30 cellular contexts compared by ENCODE assay signal in the genomic region with DNA sequence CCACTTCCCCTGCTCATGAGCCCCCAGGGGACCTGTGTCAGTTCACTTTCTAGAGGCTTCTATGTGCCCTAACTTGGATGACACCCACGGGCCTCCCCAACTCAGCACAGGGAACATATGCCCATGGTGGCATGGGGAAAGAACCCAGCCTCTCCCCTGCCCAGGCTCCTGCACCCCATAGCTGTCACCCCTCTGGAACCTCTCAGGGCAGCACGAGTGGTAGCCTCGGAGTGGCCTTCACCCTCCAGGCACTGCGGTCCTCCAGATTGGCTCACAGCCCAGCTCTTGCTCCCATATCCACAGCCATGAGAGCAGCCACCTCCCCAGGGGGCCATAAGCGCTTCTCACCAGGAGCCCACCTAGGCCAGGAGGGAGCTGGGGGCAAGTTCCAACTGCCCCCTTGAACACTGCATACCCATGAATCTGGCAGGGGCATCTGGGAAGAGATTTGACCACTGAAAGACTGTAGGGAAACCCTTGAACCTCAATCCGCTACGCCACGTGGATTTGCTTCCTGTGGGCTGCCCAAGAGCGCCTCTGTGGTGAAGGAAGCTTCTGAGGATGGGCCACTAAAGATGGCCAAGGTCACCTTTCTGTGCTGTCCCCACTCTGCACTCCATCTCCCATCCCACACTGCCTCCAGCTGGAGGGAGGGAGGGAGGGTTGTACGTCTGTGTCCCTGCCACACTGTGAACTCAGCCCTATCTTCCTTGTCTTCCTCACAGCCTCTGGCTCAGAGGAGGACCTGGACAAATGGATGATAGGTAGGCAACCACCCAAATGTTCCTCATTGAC. TPM values are rescaled to one million over a fixed set of nuclear protein-coding genes. Genes with fewer than 3 reads are reported as not detected.
DNase-seq lines count a peak whose midpoint lies in the region; ATAC-seq and TF ChIP-seq lines count a peak whose summit lies in the region.
"Had no signal": no experiment of that assay in that cellular context is flagged by ENCODE, and none has a peak within 500 bp of the region (broad histone marks: within the 10 kb centered on the region; RNA-seq: fewer than 3 reads in every experiment).

No MANE protein-coding gene starts in this region.

- H3K9me3 ChIP-seq in heart right ventricle: no peaks in the 10 kb centered on the region
- no peaks in the 10 kb centered on the region for H3K9me3 ChIP-seq in OCI-LY3 (ENCODE audit: insufficient read depth, low read length)
- no peaks in the 10 kb centered on the region for H3K9me3 ChIP-seq in aorta (ENCODE audit: control insufficient read depth, low read length)
- no peaks in the 10 kb centered on the region for H3K9me3 ChIP-seq in colonic mucosa
- H3K9me3 ChIP-seq: SJCRH30, upper lobe of left lung had no signal

- H3K27ac ChIP-seq in heart right ventricle (no peak overlapping the region), OCI-LY3 (ENCODE audit: low read length) (no peak overlapping the region), aorta (ENCODE audit: low read depth in 1 of 2, low read length in 2 of 2) (no peak overlapping the region), colonic mucosa (no peak overlapping the region)
- H3K27ac ChIP-seq: SJCRH30, upper lobe of left lung had no signal

- H3K4me1 Mint-ChIP-seq in glutamatergic neuron (ENCODE audit: low read depth, unreplicated experiment) (peaks cover 2% of the 10 kb centered on the region), immature natural killer cell (peaks cover 5 to 10% of the 10 kb centered on the region in 2 donors)
- H3K4me1 Mint-ChIP-seq: activated T-helper 17 cell treated with anti-CD3 and anti-CD28 coated beads, Interleukin-2, amount 50 U/mL, for 72 hours had no signal

- H3K4me3 Mint-ChIP-seq in glutamatergic neuron (ENCODE audit: unreplicated experiment): no peak overlapping the region
- H3K4me3 Mint-ChIP-seq in immature natural killer cell: no peak overlapping the region
- H3K4me3 Mint-ChIP-seq: activated T-helper 17 cell treated with anti-CD3 and anti-CD28 coated beads, Interleukin-2, amount 50 U/mL, for 72 hours; brain; CD4-positive, alpha-beta T cell; HFFc6; naive thymus-derived CD4-positive, alpha-beta T cell had no signal

- ATAC-seq in Right ventricle myocardium superior (ENCODE audit: poor library complexity) (no peak), heart right ventricle (no peak), aorta (ENCODE audit: low FRiP score) (no peak), GM19397 (IDR thresholded peaks at IDR 0.05; ENCODE audit: unreplicated experiment) (no peak)
- ATAC-seq: activated T-helper 17 cell treated with anti-CD3 and anti-CD28 coated beads, Interleukin-2, amount 50 U/mL, for 72 hours; GM12878; left colon; naive thymus-derived CD4-positive, alpha-beta T cell; right cardiac atrium had no signal

- H3K27me3 Mint-ChIP-seq in glutamatergic neuron (ENCODE audit: unreplicated experiment) (peaks cover 14% of the 10 kb centered on the region), immature natural killer cell (ENCODE audit: low read depth in 3 of 3) (peaks cover 1 to 6% (median 4%) of the 10 kb centered on the region in 3 donors)

- TF ChIP-seq CTCF in heart right ventricle (IDR thresholded peaks at IDR 0.05): no peak
- peak; percentile 9; the same call in 1 of the 2 replicates for TF ChIP-seq CTCF in OCI-LY3 (IDR thresholded peaks at IDR 0.05; ENCODE audit: low read depth, low read length)
- no peak for TF ChIP-seq CTCF in glutamatergic neuron (IDR thresholded peaks at IDR 0.05; ENCODE audit: partially characterized antibody, unreplicated experiment)
- TF ChIP-seq CTCF in colonic mucosa (IDR thresholded peaks at IDR 0.05): no peak

- peaks cover 0 to 4% (median 0%) of the 10 kb centered on the region in 9 donors for H3K36me3 ChIP-seq in heart right ventricle
- H3K36me3 ChIP-seq in OCI-LY3 (replicated peaks; ENCODE audit: low read depth, low read length): peaks cover 12% of the 10 kb centered on the region
- no peaks in the 10 kb centered on the region for H3K36me3 ChIP-seq in aorta (ENCODE audit: control insufficient read depth in 1 of 2, insufficient read depth in 2 of 2, low read length in 1 of 2)
- H3K36me3 ChIP-seq in colonic mucosa: no peaks in the 10 kb centered on the region
- H3K36me3 ChIP-seq: SJCRH30, upper lobe of left lung had no signal

- peaks cover 20% of the 10 kb centered on the region for H3K9me3 Mint-ChIP-seq in glutamatergic neuron (ENCODE audit: unreplicated experiment)
- H3K9me3 Mint-ChIP-seq in immature natural killer cell: no peaks in the 10 kb centered on the region
- H3K9me3 Mint-ChIP-seq: activated T-helper 17 cell treated with anti-CD3 and anti-CD28 coated beads, Interleukin-2, amount 50 U/mL, for 72 hours; CD4-positive, alpha-beta T cell; HFFc6; naive thymus-derived CD4-positive, alpha-beta T cell had no signal

- H3K27me3 ChIP-seq in heart right ventricle (peaks cover 0 to 39% (median 8%) of the 10 kb centered on the region in 7 donors), OCI-LY3 (ENCODE audit: low read depth, low read length) (peaks cover 43% of the 10 kb centered on the region), aorta (ENCODE audit: control insufficient read depth in 1 of 2, insufficient read depth in 2 of 2, low read length in 1 of 2) (no peaks in the 10 kb centered on the region), colonic mucosa (peaks cover 20% of the 10 kb centered on the region)
- H3K27me3 ChIP-seq: SJCRH30 had no signal

- H3K4me2 ChIP-seq in OCI-LY3 (ENCODE audit: low read length): no peak overlapping the region

- H2AFZ ChIP-seq in OCI-LY3 (ENCODE audit: low read depth, low read length): no peak overlapping the region

- H3K4me1 ChIP-seq in heart right ventricle (peaks cover 6 to 18% (median 14%) of the 10 kb centered on the region in 9 donors), OCI-LY3 (ENCODE audit: low read length) (0 out of 2 replicates have a peak, but pooled peaks cover 6% of the 10 kb centered on the region), aorta (ENCODE audit: control insufficient read depth in 1 of 2, insufficient read depth in 2 of 2, low read length in 2 of 2) (no peaks in the 10 kb centered on the region), colonic mucosa (peaks cover 4% of the 10 kb centered on the region)
- H3K4me1 ChIP-seq: SJCRH30 had no signal

- no peaks in the 10 kb centered on the region for H3K79me2 ChIP-seq in OCI-LY3 (ENCODE audit: low read length)

- H3K9ac ChIP-seq in OCI-LY3 (ENCODE audit: low read length) (no peak overlapping the region), colonic mucosa (ENCODE audit: low read depth in 2 of 2, low read length in 2 of 2) (no peak overlapping the region)

- H3K4me3 ChIP-seq in heart right ventricle (no peak overlapping the region), OCI-LY3 (ENCODE audit: low read length) (no peak overlapping the region), aorta (ENCODE audit: low read length in 2 of 2) (no peak overlapping the region), colonic mucosa (no peak overlapping the region)
- H3K4me3 ChIP-seq: GM12878, SJCRH30, upper lobe of left lung had no signal

- H3K36me3 Mint-ChIP-seq in glutamatergic neuron (ENCODE audit: unreplicated experiment) (peaks cover 23% of the 10 kb centered on the region), immature natural killer cell (no peaks in the 10 kb centered on the region)

- intact Hi-C loops in Right ventricle myocardium superior (cut with DNase I): no loop called here
- intact Hi-C loops in heart right ventricle (cut with DNase I): no loop called here
- intact Hi-C loops in aorta (cut with DNase I): loop anchor here (2.0 to 10.0 kb wide), 2 partner anchors 30 to 108 kb away; no protein-coding TSS in a partner anchor
- intact Hi-C loops in colonic mucosa (cut with DNase I): no loop called here

- WGBS in heart right ventricle, 2 donors: 66 to 74% methylated on average over 10 of the region's 10 CpGs
- 64 to 66% methylated on average over 10 of the region's 10 CpGs for WGBS in aorta, 2 donors

- no peak overlapping the region for H3K27ac Mint-ChIP-seq in glutamatergic neuron (ENCODE audit: unreplicated experiment)
- H3K27ac Mint-ChIP-seq in immature natural killer cell: no peak overlapping the region
- H3K27ac Mint-ChIP-seq: activated T-helper 17 cell treated with anti-CD3 and anti-CD28 coated beads, Interleukin-2, amount 50 U/mL, for 72 hours; brain; CD4-positive, alpha-beta T cell; HFFc6; naive thymus-derived CD4-positive, alpha-beta T cell had no signal

- H4K20me1 ChIP-seq in OCI-LY3 (ENCODE audit: insufficient read depth, low read length): 0 out of 2 replicates have a peak, but pooled peaks cover 4% of the 10 kb centered on the region

- DNase-seq in Right ventricle myocardium superior (peak; percentile 31), heart right ventricle (no peak), glutamatergic neuron (peak; percentile 12), aorta (peak; percentile 44 to 64), colonic mucosa (no peak), immature natural killer cell (no peak)
- DNase-seq: activated CD4-positive, alpha-beta T cell treated with anti-CD3 and anti-CD28 coated beads for 4 hours; CD4-positive, alpha-beta T cell; cortex of kidney; DMS53; GF-D8; HFFc6; NCI-H1048; NCI-H2029; NCI-H226; NCI-H774; OCI-M1; SJCRH30; stimulated activated CD4-positive, alpha-beta T cell treated with anti-CD3 and anti-CD28 coated beads, Interleukin-15, amount 100 ng/mL, for 24 hours; stimulated activated CD8-positive, alpha-beta memory T cell treated with anti-CD3 and anti-CD28 coated beads, Interleukin-4, amount 100 ng/mL, for 48 hours had no signal

RNA-seq across cellular contexts. Expression of a gene that starts 11.9 kb away (rescaled TPM):
- 0.13 TPM for total RNA-seq in Right ventricle myocardium superior
- total RNA-seq in heart right ventricle: under 1 TPM in 9 of 10 donors, not detected in 1; 0.23 to 0.91 (median 0.50) TPM
- polyA plus RNA-seq in heart right ventricle: under 1 TPM; 0.07 to 0.13 TPM
- total RNA-seq in glutamatergic neuron (ENCODE audit: unreplicated experiment): not detected
- total RNA-seq in aorta: 1 to 10 TPM in 1 of 2 donors, under 1 TPM in 1; 0.62 to 1.7 TPM
- under 1 TPM in 1 of 2 donors, not detected in 1; 0.38 TPM for polyA plus RNA-seq in aorta
- 1 to 10 TPM in 1 of 2 donors, not detected in 1; 1.2 TPM for total RNA-seq in colonic mucosa
- polyA plus RNA-seq in immature natural killer cell: 10 to 100 TPM in 2 of 3 donors, 1 to 10 TPM in 1; 2.3 to 49.3 (median 19.7) TPM
- total RNA-seq: activated CD8-positive, alpha-beta memory T cell treated with anti-CD3 and anti-CD28 coated beads for 36 hours; activated T-helper 17 cell treated with anti-CD3 and anti-CD28 coated beads, Interleukin-2, amount 50 U/mL, for 72 hours; SJCRH30 had no signal

RNA-seq across cellular contexts. Expression of a gene that starts 41.6 kb away (rescaled TPM):
- total RNA-seq in Right ventricle myocardium superior (2.6 TPM), heart right ventricle (10 to 100 TPM in 1 of 10 donors, 1 to 10 TPM in 9; 1.1 to 29.5 (median 2.6) TPM), glutamatergic neuron (ENCODE audit: unreplicated experiment) (44.8 TPM), aorta (10 to 100 TPM; 25.5 to 61.3 TPM), colonic mucosa (10 to 100 TPM in 1 of 2 donors, 1 to 10 TPM in 1; 5.1 to 21.5 TPM)
- polyA plus RNA-seq in heart right ventricle (1 to 10 TPM; 3.5 to 4.0 TPM), aorta (10 to 100 TPM in 1 of 2 donors, 1 to 10 TPM in 1; 4.6 to 10.6 TPM), immature natural killer cell (not detected)
- polyA plus RNA-seq: naive thymus-derived CD4-positive, alpha-beta T cell had no signal

RNA-seq across cellular contexts. Expression of a gene that starts 49.0 kb away (rescaled TPM):
- total RNA-seq in Right ventricle myocardium superior: 1.5 TPM
- total RNA-seq in heart right ventricle: 1 to 10 TPM; 1.2 to 3.1 (median 2.4) TPM
- polyA plus RNA-seq in heart right ventricle: 1 to 10 TPM; 2.9 to 3.5 TPM
- 5.9 TPM for total RNA-seq in glutamatergic neuron (ENCODE audit: unreplicated experiment)
- total RNA-seq in aorta: 1 to 10 TPM; 2.6 to 5.1 TPM
- 10 to 100 TPM in 1 of 2 donors, 1 to 10 TPM in 1; 1.8 to 10.2 TPM for polyA plus RNA-seq in aorta
- 1 to 10 TPM; 3.8 TPM for total RNA-seq in colonic mucosa
- polyA plus RNA-seq in immature natural killer cell: under 1 TPM in 2 of 3 donors, not detected in 1; 0.37 to 0.57 TPM

Comparison
In these comparisons a context has a peak if more than half of its experiments do, and no peak if none do; other contexts are left out.
1. DNase-seq: peak in Right ventricle myocardium superior (single experiment), glutamatergic neuron (single experiment) and aorta (2 of 2); none in heart right ventricle (0 of 2), colonic mucosa (single experiment) and immature natural killer cell (0 of 3).
2. intact Hi-C loops: an anchor here in aorta (2.0 to 10.0 kb wide); none called in Right ventricle myocardium superior, heart right ventricle and colonic mucosa.